ENCODE assay signal across 8 cellular contexts in the genomic region with DNA sequence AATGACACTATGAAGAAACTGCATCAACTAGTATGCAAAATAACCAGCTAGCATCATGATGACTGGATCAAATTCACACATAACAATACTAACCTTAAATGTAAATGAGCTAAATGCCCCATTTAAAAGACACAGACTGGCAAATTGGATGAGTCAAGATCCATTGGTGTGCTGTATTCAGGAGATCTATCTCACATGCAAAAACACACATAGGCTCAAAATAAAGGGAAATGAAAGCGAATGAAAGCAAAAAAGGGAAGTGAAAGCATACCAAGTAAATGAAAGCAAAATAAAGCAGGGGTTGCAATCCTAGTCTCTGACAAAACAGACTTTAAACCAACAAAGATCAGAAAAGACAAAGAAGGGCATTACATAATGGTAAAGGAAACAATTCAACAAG.
A peak's percentile ranks its signal among the peaks of the same experiment; 100 is the strongest.
DNase-seq lines count a peak whose midpoint lies in the region; ATAC-seq, FAIRE-seq and TF ChIP-seq lines count a peak whose summit lies in the region.
"Not testable (repeated sequence)": the region's sequence is repeated elsewhere in the genome, so short reads cannot be mapped to it uniquely, and the experiment has no call there.

No MANE protein-coding gene starts in this region.

- H3K36me3 ChIP-seq in DOHH2 (ENCODE audit: control insufficient read depth, low read length); K562 (ENCODE audit: control insufficient read depth, insufficient read depth, low read length): not testable (repeated sequence)

- TF ChIP-seq RAD21 in K562 (CRISPR knock-in tag; conservative IDR thresholded peaks at IDR 0.05 in 1 of 2, IDR thresholded peaks at IDR 0.05 in 1 of 2) = not testable (repeated sequence)

- TF ChIP-seq POLR2A in K562 (conservative IDR thresholded peaks at IDR 0.05) = not testable (repeated sequence)

- not testable (repeated sequence) for TF ChIP-seq EP300 in K562 (IDR thresholded peaks at IDR 0.05; ENCODE audit: low read length)

- POLR2A ChIA-PET in K562 (lab: Yijun Ruan, JAX) = not testable (repeated sequence)

- 4% methylated on average over 1 of the region's 1 CpG for WGBS in K562 (ENCODE audit: insufficient coverage, low coverage, missing lambda C conversion rate)

- not testable (repeated sequence) for H3K9me2 ChIP-seq in DOHH2 (replicated peaks; ENCODE audit: control insufficient read depth, low read length)

- not testable (repeated sequence) for H2AFZ ChIP-seq in K562 (ENCODE audit: low read depth, low read length)

- DNase-seq in NOMO-1 treated with dmso at 0.1 percent for 144 hours (lab: John Stamatoyannopoulos, UW; ENCODE audit: unreplicated experiment) = peak; percentile 78
- DNase-seq in K562 (ENCODE audit: extremely low read depth in 1 of 4, low spot score in 3 of 4) = not testable (repeated sequence)

- in situ Hi-C loops in K562 (cut with MboI) = not testable (repeated sequence)

- peak; percentile 98 for ATAC-seq in GM18870 (IDR thresholded peaks at IDR 0.05; ENCODE audit: unreplicated experiment)
- ATAC-seq in GM21360 (IDR thresholded peaks at IDR 0.05; ENCODE audit: unreplicated experiment) = peak; percentile 98
- ATAC-seq in HG02610 (IDR thresholded peaks at IDR 0.05; ENCODE audit: unreplicated experiment) = peak; percentile 74
- ATAC-seq in HG03095 (IDR thresholded peaks at IDR 0.05; ENCODE audit: unreplicated experiment) = peak; percentile 98
- ATAC-seq in HG03521 (IDR thresholded peaks at IDR 0.05; ENCODE audit: unreplicated experiment) = peak; percentile 91
- ATAC-seq in K562 = not testable (repeated sequence)

- H3F3A ChIP-seq in DOHH2 (ENCODE audit: control insufficient read depth, insufficient read depth) = not testable (repeated sequence)

- CTCF ChIA-PET in K562 (lab: Yijun Ruan, JAX; ENCODE audit: low intra/inter-chr PET ratio) = not testable (repeated sequence)

- not testable (repeated sequence) for H3K27me3 ChIP-seq in DOHH2 (ENCODE audit: control insufficient read depth, low read length)
- H3K27me3 ChIP-seq in K562 (ENCODE audit: control insufficient read depth in 2 of 2, insufficient read depth in 2 of 2, low read length in 2 of 2) = peaks cover 8 to 19% of the 10 kb centered on the region in 2 experiments

- intact Hi-C loops in K562 (cut with micrococcal nuclease) = not testable (repeated sequence)

- not testable (repeated sequence) for BruUV-seq in K562 (replicated peaks; lab: Mats Ljungman, UMichigan)

- peak overlapping the region; percentile 34 for H3K4me2 ChIP-seq in DOHH2 (ENCODE audit: low read length)
- H3K4me2 ChIP-seq in K562 (ENCODE audit: insufficient read depth, low read length) = not testable (repeated sequence)

- not testable (repeated sequence) for H3K4me3 ChIP-seq in DOHH2 (ENCODE audit: low read length); K562

- H3K9me1 ChIP-seq in K562 (ENCODE audit: control insufficient read depth, insufficient read depth, low read length) = not testable (repeated sequence)

- not testable (repeated sequence) for H3K79me2 ChIP-seq in DOHH2 (ENCODE audit: control insufficient read depth, low read length); K562 (ENCODE audit: control insufficient read depth, insufficient read depth, low read length)

- not testable (repeated sequence) for H3K27ac ChIP-seq in DOHH2 (ENCODE audit: low read depth, low read length); K562 (ENCODE audit: extremely low read depth, low read depth, low read length)

- H3K9me3 ChIP-seq in DOHH2 (ENCODE audit: control insufficient read depth, insufficient read depth, low read length); K562 (replicated peaks; ENCODE audit: control insufficient read depth, insufficient read depth, low read depth, low read length): not testable (repeated sequence)

- not testable (repeated sequence) for H4K20me1 ChIP-seq in DOHH2 (ENCODE audit: control insufficient read depth, insufficient read depth, low read depth, low read length); K562 (replicated peaks; ENCODE audit: control insufficient read depth, insufficient read depth, low read length)

- peaks cover 30% of the 10 kb centered on the region for H3K4me1 ChIP-seq in DOHH2 (ENCODE audit: control insufficient read depth, low read length)
- not testable (repeated sequence) for H3K4me1 ChIP-seq in K562 (replicated peaks in 1 of 2; ENCODE audit: control insufficient read depth in 2 of 2, insufficient read depth in 2 of 2, low read length in 2 of 2)

- TF ChIP-seq CTCF in DOHH2 (IDR thresholded peaks at IDR 0.05; ENCODE audit: low read depth, low read length, poor library complexity, severe bottlenecking); K562 (IDR thresholded peaks at IDR 0.05 in 2 of 3, conservative IDR thresholded peaks at IDR 0.05 in 1 of 3; ENCODE audit: insufficient read depth in 2 of 3, low read depth in 1 of 3, low read length in 3 of 3): not testable (repeated sequence)

- H3K9ac ChIP-seq in K562 (ENCODE audit: insufficient read depth in 1 of 2, low read depth in 2 of 2, low read length in 2 of 2) = not testable (repeated sequence)

- FAIRE-seq in K562 (lab: Jason Lieb, UNC) = not testable (repeated sequence)

TF ChIP-seq in K562, 482 proteins besides CTCF, POLR2A, EP300 and RAD21:
- peak; percentile 63; the same call in 1 of the 2 replicates for TF ChIP-seq ZNF507 (tag; conservative IDR thresholded peaks at IDR 0.05)
- TF ChIP-seq SPI1 (IDR thresholded peaks at IDR 0.05; ENCODE audit: borderline replicate concordance, low read depth, low read length) = peak; percentile 74; the same call in 1 of the 2 replicates
